In genomic region chr14:91830777-91831176, GRCh38 we compare ENCODE assay signal across 8 cellular contexts. TPM values are rescaled to one million over a fixed set of nuclear protein-coding genes. Genes with fewer than 3 reads are reported as not detected.
A peak's percentile ranks its signal among the peaks of the same experiment; 100 is the strongest.
DNase-seq lines count a peak whose midpoint lies in the region; ATAC-seq and TF ChIP-seq lines count a peak whose summit lies in the region.

No MANE protein-coding gene starts in this region.

- H3K4me3 ChIP-seq in gastroesophageal sphincter: no peak overlapping the region

- H3K9me3 ChIP-seq in gastroesophageal sphincter: peaks cover 0 to 7% (median 0%) of the 10 kb centered on the region in 3 donors

- peaks cover 68% of the 10 kb centered on the region for H3K4me1 Mint-ChIP-seq in activated T-cell treated with anti-CD3 and anti-CD28 coated beads, Interleukin-2, amount 50 U/mL, for 24 hours (ENCODE audit: low read depth)
- peaks cover 28% of the 10 kb centered on the region for H3K4me1 Mint-ChIP-seq in activated B cell treated with CpG ODN at 0.5 μM for 24 hours
- H3K4me1 Mint-ChIP-seq in type B pancreatic cell (ENCODE audit: unreplicated experiment): no peaks in the 10 kb centered on the region

- WGBS in gastroesophageal sphincter (ENCODE audit: low coverage in 1 of 2), 2 donors: 39 to 53% methylated on average over 2 to 3 of the region's 3 CpGs

- H3K27me3 ChIP-seq in gastroesophageal sphincter: peaks cover 7% of the 10 kb centered on the region

- POLR2A ChIA-PET in activated B cell treated with CpG ODN at 0.5 μM for 24 hours (lab: Charles Lee): no interaction called here

- H3K36me3 Mint-ChIP-seq in activated T-cell treated with anti-CD3 and anti-CD28 coated beads, Interleukin-2, amount 50 U/mL, for 24 hours (ENCODE audit: low read depth): peaks cover 4% of the 10 kb centered on the region
- no peaks in the 10 kb centered on the region for H3K36me3 Mint-ChIP-seq in activated B cell treated with CpG ODN at 0.5 μM for 24 hours (ENCODE audit: low read depth)
- H3K36me3 Mint-ChIP-seq in type B pancreatic cell: peaks cover 3% of the 10 kb centered on the region

- no peak for TF ChIP-seq EP300 in gastroesophageal sphincter (IDR thresholded peaks at IDR 0.05)

- H3K9me3 Mint-ChIP-seq in activated T-cell treated with anti-CD3 and anti-CD28 coated beads, Interleukin-2, amount 50 U/mL, for 24 hours: peaks cover 2% of the 10 kb centered on the region
- H3K9me3 Mint-ChIP-seq in activated B cell treated with CpG ODN at 0.5 μM for 24 hours (peaks cover 3% of the 10 kb centered on the region), type B pancreatic cell (peaks cover 9% of the 10 kb centered on the region)

- no peak for TF ChIP-seq POLR2A in gastroesophageal sphincter (IDR thresholded peaks at IDR 0.05)

- no peaks in the 10 kb centered on the region for H3K27me3 Mint-ChIP-seq in activated T-cell treated with anti-CD3 and anti-CD28 coated beads, Interleukin-2, amount 50 U/mL, for 24 hours
- no peaks in the 10 kb centered on the region for H3K27me3 Mint-ChIP-seq in activated B cell treated with CpG ODN at 0.5 μM for 24 hours
- H3K27me3 Mint-ChIP-seq in type B pancreatic cell: peaks cover 42% of the 10 kb centered on the region

- intact Hi-C loops in activated B cell treated with CpG ODN at 0.5 μM for 24 hours (cut with micrococcal nuclease) (no loop called here), sciatic nerve (cut with DNase I) (no loop called here)

- no peak overlapping the region for H3K4me3 Mint-ChIP-seq in activated T-cell treated with anti-CD3 and anti-CD28 coated beads, Interleukin-2, amount 50 U/mL, for 24 hours
- H3K4me3 Mint-ChIP-seq in activated B cell treated with CpG ODN at 0.5 μM for 24 hours (no peak overlapping the region), type B pancreatic cell (peak overlapping the region; percentile 70)

- CTCF ChIA-PET in activated B cell treated with CpG ODN at 0.5 μM for 24 hours (lab: Charles Lee): no interaction called here

- H3K27ac ChIP-seq in gastroesophageal sphincter: no peak overlapping the region

- TF ChIP-seq CTCF in activated B cell treated with CpG ODN at 0.5 μM for 24 hours (IDR thresholded peaks at IDR 0.05): no peak
- no peak for TF ChIP-seq CTCF in type B pancreatic cell (conservative IDR thresholded peaks at IDR 0.05)
- TF ChIP-seq CTCF in gastroesophageal sphincter (IDR thresholded peaks at IDR 0.05): no peak

- DNase-seq in activated T-cell treated with anti-CD3 and anti-CD28 coated beads, Interleukin-2, amount 50 U/mL, for 24 hours: no peak
- DNase-seq in activated T-cell treated with anti-CD3 and anti-CD28 coated beads for 4 hours: no peak
- no peak for DNase-seq in activated B cell treated with CpG ODN at 0.5 μM for 24 hours
- DNase-seq in type B pancreatic cell (ENCODE audit: extremely low spot score, unreplicated experiment): no peak
- DNase-seq in sciatic nerve (ENCODE audit: low spot score): no peak
- DNase-seq in NOMO-1 treated with DMSO at 0.1 percent for 48 hours (lab: John Stamatoyannopoulos, UW; ENCODE audit: unreplicated experiment): no peak

- H3K36me3 ChIP-seq in gastroesophageal sphincter: no peaks in the 10 kb centered on the region

- H3K27ac Mint-ChIP-seq in activated T-cell treated with anti-CD3 and anti-CD28 coated beads, Interleukin-2, amount 50 U/mL, for 24 hours: peak overlapping the region; percentile 56
- H3K27ac Mint-ChIP-seq in activated B cell treated with CpG ODN at 0.5 μM for 24 hours: no peak overlapping the region
- peak overlapping the region; percentile 87 for H3K27ac Mint-ChIP-seq in type B pancreatic cell

- ATAC-seq in HG03095 (IDR thresholded peaks at IDR 0.05; ENCODE audit: unreplicated experiment): peak; percentile 72
- peak; percentile 31 for ATAC-seq in activated B cell treated with CpG ODN at 0.5 μM for 24 hours (ENCODE audit: low read depth)
- ATAC-seq in sciatic nerve: no peak
- no peak for ATAC-seq in gastroesophageal sphincter

- H3K4me1 ChIP-seq in gastroesophageal sphincter: peaks cover 0 to 2% (median under 1%) of the 10 kb centered on the region in 3 donors

RNA-seq across cellular contexts. Expression of gene TC2N, which starts 36.6 kb away (rescaled TPM):
- 9.4 and 12.1 TPM in 2 replicates for total RNA-seq in activated B cell treated with CpG ODN at 0.5 μM for 24 hours
- 19.4 and 42.2 TPM in 2 replicates for total RNA-seq in type B pancreatic cell (ENCODE audit: low replicate concordance)
- total RNA-seq in sciatic nerve: 13.2 TPM
- total RNA-seq in gastroesophageal sphincter: 10 to 100 TPM; 19.9 to 38.6 (median 29.2) TPM

Comparison
In these comparisons a context has a peak if more than half of its experiments do, and no peak if none do; other contexts are left out.
1. ATAC-seq: peak in HG03095 (single experiment) and activated B cell treated with CpG ODN at 0.5 μM for 24 hours (single experiment); none in sciatic nerve (single experiment) and gastroesophageal sphincter (single experiment).